In the genomic region with DNA sequence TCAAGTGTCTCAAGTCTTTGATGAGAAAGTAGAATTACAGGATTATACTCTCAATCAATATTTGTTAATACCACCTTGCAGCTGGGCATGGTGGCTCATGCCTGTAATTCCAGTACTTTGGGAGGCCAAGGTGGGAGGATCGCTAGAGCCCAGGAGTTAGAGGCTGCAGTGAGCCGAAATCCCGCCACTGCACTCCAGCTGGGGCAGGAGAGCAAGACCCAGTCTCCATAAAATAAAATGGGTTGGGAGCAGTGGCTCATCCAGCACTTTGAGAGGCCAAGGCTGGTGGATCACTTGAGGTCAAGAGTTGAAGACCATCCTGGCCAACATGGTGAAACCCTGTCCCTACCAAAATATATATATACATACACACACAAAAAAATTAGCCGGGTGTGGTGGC, we compare ENCODE assay signal across 1 cellular context.
TF ChIP-seq lines count a peak whose summit lies in the region.

No MANE protein-coding gene starts in this region.

TF ChIP-seq in K562, 482 proteins besides CTCF, POLR2A, EP300 and RAD21:
- TF ChIP-seq ELF2 (CRISPR knock-in tag; IDR thresholded peaks at IDR 0.05) (no peak), CREB3 (tag; conservative IDR thresholded peaks at IDR 0.05; ENCODE audit: low read depth) (no peak), ZNF121 (CRISPR knock-in tag; conservative IDR thresholded peaks at IDR 0.05) (0 out of 2 replicates have a peak, but pooled peaks have one; percentile 14), ETV5 (CRISPR knock-in tag; IDR thresholded peaks at IDR 0.05; ENCODE audit: low read depth) (no peak)
